Comparison of ENCODE assay signal across 17 cellular contexts in genomic region chr6:158033751-158034702, GRCh38. TPM values are rescaled to one million over a fixed set of nuclear protein-coding genes. Genes with fewer than 3 reads are reported as not detected.
DNase-seq lines count a peak whose midpoint lies in the region; ATAC-seq, FAIRE-seq and TF ChIP-seq lines count a peak whose summit lies in the region.
"Had no signal": no experiment of that assay in that cellular context is flagged by ENCODE, and none has a peak within 500 bp of the region (broad histone marks: within the 10 kb centered on the region; RNA-seq: fewer than 3 reads in every experiment).

No MANE protein-coding gene starts in this region.

- no peak for ATAC-seq in IMR-90 (ENCODE audit: low read depth)
- ATAC-seq: SK-N-SH treated with all-trans-retinoic acid at 6 μM for 48 hours had no signal

- H3K27me3 ChIP-seq in IMR-90 (ENCODE audit: control insufficient read depth, insufficient read depth, low read length) (no peaks in the 10 kb centered on the region), layer of hippocampus (ENCODE audit: control insufficient read depth, insufficient read depth, low read length) (no peaks in the 10 kb centered on the region), stomach smooth muscle (ENCODE audit: control insufficient read depth in 1 of 2, insufficient read depth in 2 of 2, low read length in 2 of 2) (no peaks in the 10 kb centered on the region)
- H3K27me3 ChIP-seq: BLaER1, neural progenitor cell had no signal

- H3K23ac ChIP-seq in IMR-90 (ENCODE audit: low read depth, low read length) = no peak overlapping the region

- no peak overlapping the region for H3K9ac ChIP-seq in IMR-90 (ENCODE audit: low read depth, low read length)
- H3K9ac ChIP-seq in stomach smooth muscle (ENCODE audit: low read length in 2 of 2) = no peak overlapping the region
- H3K9ac ChIP-seq: BLaER1, neural progenitor cell had no signal

- H3K4me3 Mint-ChIP-seq in dendritic cell treated with granulocyte-macrophage colony-stimulating factor and Interleukin-4, amounts not matched to agents 40 ng/mL and 50 ng/mL, for 4 days = no peak overlapping the region
- H3K4me3 Mint-ChIP-seq: neural progenitor cell had no signal

- no peak for TF ChIP-seq RAD21 in IMR-90 (IDR thresholded peaks at IDR 0.05; ENCODE audit: low read length)

- H3K4me1 ChIP-seq in IMR-90 (ENCODE audit: control insufficient read depth, insufficient read depth, low read length) (peaks cover 30% of the 10 kb centered on the region), stomach smooth muscle (ENCODE audit: control insufficient read depth, insufficient read depth, low read length) (peaks cover 32% of the 10 kb centered on the region)

- POLR2A ChIA-PET in IMR-90 (lab: Charles Lee; ENCODE audit: unreplicated experiment) = no interaction called here

- peak overlapping the region; percentile 87 for H3K4ac ChIP-seq in IMR-90 (ENCODE audit: low read depth, low read length)

- peak overlapping the region; percentile 70 for H2BK20ac ChIP-seq in IMR-90 (ENCODE audit: low read depth, low read length)

- H4K91ac ChIP-seq in IMR-90 (ENCODE audit: insufficient read depth, low read depth, low read length) = peak overlapping the region; percentile 85

- peaks cover 34 to 82% of the 10 kb centered on the region in 2 experiments for H3K79me1 ChIP-seq in IMR-90 (ENCODE audit: low read depth in 1 of 2, low read length in 2 of 2)

- in situ Hi-C loops in IMR-90 (cut with MboI; ENCODE audit: low sequenced_read_pairs) = no loop called here

- CTCF ChIA-PET in IMR-90 (lab: Yijun Ruan, JAX) = no interaction called here

- H4K5ac ChIP-seq in IMR-90 (ENCODE audit: low read depth, low read length) = peak overlapping the region; percentile 12; the same call in 1 of the 2 replicates

- peaks cover 77% of the 10 kb centered on the region for H3K4me1 Mint-ChIP-seq in dendritic cell treated with granulocyte-macrophage colony-stimulating factor and Interleukin-4, amounts not matched to agents 40 ng/mL and 50 ng/mL, for 4 days (ENCODE audit: low read depth)

- no peak overlapping the region for H3K4me2 ChIP-seq in IMR-90 (ENCODE audit: low read depth, low read length)
- H3K4me2 ChIP-seq: neural progenitor cell had no signal

- DNase-seq in IMR-90 (no peak), NCI-H1105 (lab: John Stamatoyannopoulos, UW) (no peak), NCI-H2029 (lab: John Stamatoyannopoulos, UW) (no peak), middle frontal gyrus (ENCODE audit: extremely low spot score, low spot score) (no peak), GM12892 (ENCODE audit: insufficient read length) (no peak)
- DNase-seq: activated naive CD4-positive, alpha-beta T cell treated with anti-CD3 and anti-CD28 coated beads, Interleukin-2, amount 50 U/mL, for 16 hours; foreskin fibroblast; NCI-H2081 treated with DMSO at 0.1 percent for 48 hours had no signal

- H3K27ac ChIP-seq in IMR-90 (ENCODE audit: insufficient read depth, low read length) (peak overlapping the region; percentile 62), layer of hippocampus (ENCODE audit: low read depth, low read length) (peak overlapping the region; percentile 66), stomach smooth muscle (ENCODE audit: low read length) (peak overlapping the region; percentile 37)
- H3K27ac ChIP-seq: BLaER1, neural progenitor cell had no signal

- H3K9me3 ChIP-seq in IMR-90 (ENCODE audit: control insufficient read depth, insufficient read depth, low read length) (no peaks in the 10 kb centered on the region), stomach smooth muscle (ENCODE audit: control insufficient read depth in 2 of 2, low read length in 2 of 2) (no peaks in the 10 kb centered on the region)
- H3K9me3 ChIP-seq: BLaER1 had no signal

- FAIRE-seq in GM12892 (lab: Jason Lieb, UNC) = no peak
- FAIRE-seq: GM12891, islet of Langerhans had no signal

- H4K20me1 ChIP-seq in IMR-90 (ENCODE audit: insufficient read depth, low read length) = no peaks in the 10 kb centered on the region

- peak overlapping the region; percentile 48; the same call in 1 of the 2 replicates for H3K14ac ChIP-seq in IMR-90 (replicated peaks; ENCODE audit: low read depth, low read length)

- H3K27ac Mint-ChIP-seq in dendritic cell treated with granulocyte-macrophage colony-stimulating factor and Interleukin-4, amounts not matched to agents 40 ng/mL and 50 ng/mL, for 4 days = peak overlapping the region; percentile 20
- H3K27ac Mint-ChIP-seq: neural progenitor cell had no signal

- no peak for TF ChIP-seq CTCF in IMR-90 (conservative IDR thresholded peaks at IDR 0.05; ENCODE audit: low read depth, low read length)

- no peak overlapping the region for H3K4me3 ChIP-seq in IMR-90 (ENCODE audit: insufficient read depth, low read depth, low read length)
- H3K4me3 ChIP-seq in stomach smooth muscle (ENCODE audit: low read length in 2 of 2) = no peak overlapping the region
- H3K4me3 ChIP-seq: BLaER1, coronary artery, neural progenitor cell had no signal

- H3K36me3 ChIP-seq in IMR-90 (ENCODE audit: control insufficient read depth, insufficient read depth, low read length) (peaks cover 25% of the 10 kb centered on the region), stomach smooth muscle (ENCODE audit: control insufficient read depth in 2 of 2, insufficient read depth in 2 of 2, low read length in 2 of 2) (peaks cover 0 to 3% of the 10 kb centered on the region in 2 donors)
- H3K36me3 ChIP-seq: neural progenitor cell had no signal

- peaks cover 24% of the 10 kb centered on the region for H3K36me3 Mint-ChIP-seq in dendritic cell treated with granulocyte-macrophage colony-stimulating factor and Interleukin-4, amounts not matched to agents 40 ng/mL and 50 ng/mL, for 4 days (ENCODE audit: low read depth)

- H3K56ac ChIP-seq in IMR-90 (ENCODE audit: extremely low read depth, insufficient read depth, low read length) = no peak overlapping the region; the same call in 1 of the 2 replicates

- peaks cover 12% of the 10 kb centered on the region for H3K27me3 Mint-ChIP-seq in dendritic cell treated with granulocyte-macrophage colony-stimulating factor and Interleukin-4, amounts not matched to agents 40 ng/mL and 50 ng/mL, for 4 days

- peak overlapping the region; percentile 29 for H2BK15ac ChIP-seq in IMR-90 (ENCODE audit: low read depth, low read length)

- peak overlapping the region; percentile 40 to 68; a peak in 2 of 4 replicates for H4K8ac ChIP-seq in IMR-90 (ENCODE audit: low read depth in 2 of 2, low read length in 2 of 2)

- H2BK120ac ChIP-seq in IMR-90 (ENCODE audit: low read depth, low read length) = peak overlapping the region; percentile 70

- H2AFZ ChIP-seq in IMR-90 (replicated peaks; ENCODE audit: low read length, poor library complexity) = no peak overlapping the region
- H2AFZ ChIP-seq: neural progenitor cell had no signal

- H3K18ac ChIP-seq in IMR-90 (ENCODE audit: low read depth, low read length) = peak overlapping the region; percentile 57; the same call in 1 of the 2 replicates

- H2BK5ac ChIP-seq in IMR-90 (ENCODE audit: low read depth, low read length, poor library complexity, severe bottlenecking) = peak overlapping the region; percentile 64

- H3K9me1 ChIP-seq in IMR-90 (ENCODE audit: insufficient read depth, low read length) = peaks cover 18% of the 10 kb centered on the region

- H2AK5ac ChIP-seq in IMR-90 (ENCODE audit: low read depth, low read length) = peak overlapping the region; percentile 98

- intact Hi-C loops in IMR-90 (cut with micrococcal nuclease) = no loop called here
- intact Hi-C loops in dendritic cell treated with granulocyte-macrophage colony-stimulating factor and Interleukin-4, amounts not matched to agents 40 ng/mL and 50 ng/mL, for 4 days (cut with micrococcal nuclease) = no loop called here

- no peak overlapping the region for H2AK9ac ChIP-seq in IMR-90 (replicated peaks; ENCODE audit: low read depth, low read length, poor library complexity)

- no TSS peak for BruUV-seq in IMR-90 (replicated peaks; lab: Mats Ljungman, UMichigan)

- TF ChIP-seq POLR2A in IMR-90 (IDR thresholded peaks at IDR 0.05; ENCODE audit: low read depth, low read length) = no peak
- TF ChIP-seq POLR2A in GM12892 (IDR thresholded peaks at IDR 0.05; ENCODE audit: low read depth, low read length) = no peak

- H3K9me3 Mint-ChIP-seq in dendritic cell treated with granulocyte-macrophage colony-stimulating factor and Interleukin-4, amounts not matched to agents 40 ng/mL and 50 ng/mL, for 4 days = no peaks in the 10 kb centered on the region

- 79% methylated on average over 7 of the region's 14 CpGs; no CpG with 5 or more reads in 1 of the 2 experiments for WGBS in IMR-90 (ENCODE audit: extremely low coverage in 2 of 2, insufficient read length in 1 of 2), 2 experiments

- dilution Hi-C loops in IMR-90 (cut with HindIII; ENCODE audit: low sequenced_read_pairs, unreplicated experiment) = no loop called here

TF ChIP-seq in IMR-90, 13 proteins besides CTCF, POLR2A, EP300 and RAD21 (continues in another document):
- TF ChIP-seq NFE2L2 (IDR thresholded peaks at IDR 0.05; ENCODE audit: low read depth, low read length) (no peak), RCOR1 (IDR thresholded peaks at IDR 0.05; ENCODE audit: insufficient replicate concordance, low read length) (no peak), CEBPB (IDR thresholded peaks at IDR 0.05; ENCODE audit: low read depth, low read length) (no peak), FOS (IDR thresholded peaks at IDR 0.05; ENCODE audit: low read depth, low read length) (no peak), BHLHE40 (IDR thresholded peaks at IDR 0.05; ENCODE audit: low read depth, low read length) (no peak), RFX5 (IDR thresholded peaks at IDR 0.05; ENCODE audit: low read depth, low read length) (no peak), MAZ (IDR thresholded peaks at IDR 0.05; ENCODE audit: borderline replicate concordance, low read depth, low read length) (no peak), CHD1 (IDR thresholded peaks at IDR 0.05; ENCODE audit: low read depth, low read length) (no peak), MXI1 (IDR thresholded peaks at IDR 0.05; ENCODE audit: borderline replicate concordance, low read depth, low read length) (no peak), MAFK (IDR thresholded peaks at IDR 0.05; ENCODE audit: low read depth, low read length) (no peak), SMC3 (IDR thresholded peaks at IDR 0.05; ENCODE audit: low read depth, low read length) (no peak)
- TF ChIP-seq, protein P1, sequence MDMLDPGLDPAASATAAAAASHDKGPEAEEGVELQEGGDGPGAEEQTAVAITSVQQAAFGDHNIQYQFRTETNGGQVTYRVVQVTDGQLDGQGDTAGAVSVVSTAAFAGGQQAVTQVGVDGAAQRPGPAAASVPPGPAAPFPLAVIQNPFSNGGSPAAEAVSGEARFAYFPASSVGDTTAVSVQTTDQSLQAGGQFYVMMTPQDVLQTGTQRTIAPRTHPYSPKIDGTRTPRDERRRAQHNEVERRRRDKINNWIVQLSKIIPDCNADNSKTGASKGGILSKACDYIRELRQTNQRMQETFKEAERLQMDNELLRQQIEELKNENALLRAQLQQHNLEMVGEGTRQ (IDR thresholded peaks at IDR 0.05; ENCODE audit: low read depth, low read length) = no peak

RNA-seq across cellular contexts. Expression of gene SYNJ2, which starts 52.4 kb away (rescaled TPM):
- total RNA-seq in IMR-90 (2012; rRNA removed) = 43.3 and 45.2 TPM in 2 replicates
- 40.8 and 45.6 TPM in 2 replicates for polyA plus RNA-seq in IMR-90 (2012; rRNA removed)
- 21.2 and 29.0 TPM in 2 replicates for polyA plus RNA-seq in IMR-90 (2012; cell fraction: cytosol; rRNA removed)
- 45.7 and 64.6 TPM in 2 replicates for polyA plus RNA-seq in IMR-90 (2012; cell fraction: nucleus; rRNA removed; ENCODE audit: low replicate concordance)
- polyA plus RNA-seq in GM12892 (2012; ENCODE audit: missing spikeins) = 2.7 TPM
